ENCODE assay signal across 1 cellular context in the genomic region with DNA sequence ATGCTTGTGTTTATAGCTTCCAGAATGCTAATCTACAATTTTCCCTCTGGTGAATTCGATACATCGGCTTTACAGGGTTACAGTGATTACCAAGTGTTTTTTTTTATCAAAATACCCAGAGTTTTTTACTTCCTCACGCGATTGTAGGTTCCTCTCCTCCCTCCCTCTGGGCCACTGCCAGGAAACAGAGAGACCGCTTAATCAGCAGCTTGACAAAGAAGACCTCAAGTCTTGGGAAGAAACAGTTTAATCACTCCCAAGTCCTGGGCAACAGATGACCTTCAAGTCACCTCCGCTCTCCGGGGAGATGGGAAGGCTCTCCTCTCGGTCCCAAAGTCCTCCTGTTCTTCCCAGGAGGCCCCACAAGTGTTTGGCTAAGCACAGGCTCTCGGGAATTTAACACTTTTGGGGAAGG.
TF ChIP-seq lines count a peak whose summit lies in the region.

No MANE protein-coding gene starts in this region.

TF ChIP-seq in WTC11, 78 proteins besides CTCF, POLR2A, EP300 and RAD21 (continued from another document):
- TF ChIP-seq, protein P1, sequence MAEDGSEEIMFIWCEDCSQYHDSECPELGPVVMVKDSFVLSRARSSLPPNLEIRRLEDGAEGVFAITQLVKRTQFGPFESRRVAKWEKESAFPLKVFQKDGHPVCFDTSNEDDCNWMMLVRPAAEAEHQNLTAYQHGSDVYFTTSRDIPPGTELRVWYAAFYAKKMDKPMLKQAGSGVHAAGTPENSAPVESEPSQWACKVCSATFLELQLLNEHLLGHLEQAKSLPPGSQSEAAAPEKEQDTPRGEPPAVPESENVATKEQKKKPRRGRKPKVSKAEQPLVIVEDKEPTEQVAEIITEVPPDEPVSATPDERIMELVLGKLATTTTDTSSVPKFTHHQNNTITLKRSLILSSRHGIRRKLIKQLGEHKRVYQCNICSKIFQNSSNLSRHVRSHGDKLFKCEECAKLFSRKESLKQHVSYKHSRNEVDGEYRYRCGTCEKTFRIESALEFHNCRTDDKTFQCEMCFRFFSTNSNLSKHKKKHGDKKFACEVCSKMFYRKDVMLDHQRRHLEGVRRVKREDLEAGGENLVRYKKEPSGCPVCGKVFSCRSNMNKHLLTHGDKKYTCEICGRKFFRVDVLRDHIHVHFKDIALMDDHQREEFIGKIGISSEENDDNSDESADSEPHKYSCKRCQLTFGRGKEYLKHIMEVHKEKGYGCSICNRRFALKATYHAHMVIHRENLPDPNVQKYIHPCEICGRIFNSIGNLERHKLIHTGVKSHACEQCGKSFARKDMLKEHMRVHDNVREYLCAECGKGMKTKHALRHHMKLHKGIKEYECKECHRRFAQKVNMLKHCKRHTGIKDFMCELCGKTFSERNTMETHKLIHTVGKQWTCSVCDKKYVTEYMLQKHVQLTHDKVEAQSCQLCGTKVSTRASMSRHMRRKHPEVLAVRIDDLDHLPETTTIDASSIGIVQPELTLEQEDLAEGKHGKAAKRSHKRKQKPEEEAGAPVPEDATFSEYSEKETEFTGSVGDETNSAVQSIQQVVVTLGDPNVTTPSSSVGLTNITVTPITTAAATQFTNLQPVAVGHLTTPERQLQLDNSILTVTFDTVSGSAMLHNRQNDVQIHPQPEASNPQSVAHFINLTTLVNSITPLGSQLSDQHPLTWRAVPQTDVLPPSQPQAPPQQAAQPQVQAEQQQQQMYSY (CRISPR knock-in tag; IDR thresholded peaks at IDR 0.05): no peak
- no peak for TF ChIP-seq ZNF671 (CRISPR knock-in tag; IDR thresholded peaks at IDR 0.05)
- TF ChIP-seq FOXP1 (CRISPR knock-in tag; IDR thresholded peaks at IDR 0.05; ENCODE audit: borderline replicate concordance): no peak
- no peak for TF ChIP-seq ZNF425 (CRISPR knock-in tag; conservative IDR thresholded peaks at IDR 0.05)
TF ChIP-seq in WTC11: peak in this region for 0.
